33 cellular contexts compared by ENCODE assay signal in genomic region chr13:111291908-111292307, GRCh38. TPM values are rescaled to one million over a fixed set of nuclear protein-coding genes. Genes with fewer than 3 reads are reported as not detected.
"Had no signal": no experiment of that assay in that cellular context is flagged by ENCODE, and none has a peak within 500 bp of the region (broad histone marks: within the 10 kb centered on the region; RNA-seq: fewer than 3 reads in every experiment).

No MANE protein-coding gene starts in this region.

- H3K4me1 ChIP-seq: adrenal gland, breast epithelium had no signal

- H3K27ac ChIP-seq: adrenal gland, body of pancreas, brain microvascular endothelial cell, breast epithelium, VCaP had no signal

- H3K27me3 Mint-ChIP-seq: activated B cell treated with CpG ODN at 0.5 μM for 24 hours; activated CD4-positive, alpha-beta memory T cell treated with anti-CD3 and anti-CD28 coated beads for 36 hours; activated CD4-positive, alpha-beta T cell treated with anti-CD3 and anti-CD28 coated beads, Interleukin-2, amount 10 ng/mL, durations not matched to agents 24 days and 14 days; activated CD8-positive, alpha-beta memory T cell treated with anti-CD3 and anti-CD28 coated beads, Interleukin-2, amount 10 ng/mL, durations not matched to agents 7 days and 5 days; activated CD8-positive, alpha-beta T cell treated with anti-CD3 and anti-CD28 coated beads for 36 hours; activated naive CD8-positive, alpha-beta T cell treated with anti-CD3 and anti-CD28 coated beads for 36 hours; activated T-helper 17 cell treated with anti-CD3 and anti-CD28 coated beads, Interleukin-2, amount 50 U/mL, for 72 hours; T-cell had no signal

- H3K9me3 ChIP-seq: adrenal gland, body of pancreas, breast epithelium had no signal

- H3K27ac Mint-ChIP-seq: activated B cell treated with CpG ODN at 0.5 μM for 24 hours; activated CD4-positive, alpha-beta memory T cell treated with anti-CD3 and anti-CD28 coated beads for 36 hours; activated CD4-positive, alpha-beta T cell treated with anti-CD3 and anti-CD28 coated beads, Interleukin-2, amount 10 ng/mL, durations not matched to agents 24 days and 14 days; activated CD8-positive, alpha-beta memory T cell treated with anti-CD3 and anti-CD28 coated beads, Interleukin-2, amount 10 ng/mL, durations not matched to agents 7 days and 5 days; activated CD8-positive, alpha-beta T cell treated with anti-CD3 and anti-CD28 coated beads for 36 hours; activated naive CD4-positive, alpha-beta T cell treated with anti-CD3 and anti-CD28 coated beads, Interleukin-2, amount 50 U/mL, for 72 hours; activated naive CD8-positive, alpha-beta T cell treated with anti-CD3 and anti-CD28 coated beads for 36 hours; activated T-cell treated with anti-CD3 and anti-CD28 coated beads, Interleukin-2, amount 50 U/mL, for 72 hours; activated T-helper 1 cell treated with anti-CD3 and anti-CD28 coated beads, Interleukin-12 subunit alpha, Interleukin-12 subunit beta, Interleukin-2, Interleukin-4 antibody, amounts not matched to agents 30 ng/mL and 10 ng/mL and 1 ng/mL, durations not matched to agents 14 hours and 24 hours and 36 hours; activated T-helper 17 cell treated with anti-CD3 and anti-CD28 coated beads, Interleukin-2, amount 50 U/mL, for 72 hours; T-cell; T-helper 2 cell treated with Interferon-gamma antibody and Interleukin-4, amounts not matched to agents 5 μg/mL and 100 μg/mL, for 36 hours had no signal

- H3K9me3 Mint-ChIP-seq: activated B cell treated with CpG ODN at 0.5 μM for 24 hours; activated CD4-positive, alpha-beta memory T cell treated with anti-CD3 and anti-CD28 coated beads for 36 hours; activated CD4-positive, alpha-beta T cell treated with anti-CD3 and anti-CD28 coated beads, Interleukin-2, amount 10 ng/mL, durations not matched to agents 24 days and 14 days; activated CD8-positive, alpha-beta T cell treated with anti-CD3 and anti-CD28 coated beads for 36 hours; activated naive CD4-positive, alpha-beta T cell treated with anti-CD3 and anti-CD28 coated beads, Interleukin-2, amount 50 U/mL, for 72 hours; activated naive CD8-positive, alpha-beta T cell treated with anti-CD3 and anti-CD28 coated beads for 36 hours; activated T-cell treated with anti-CD3 and anti-CD28 coated beads, Interleukin-2, amount 50 U/mL, for 4 hours; activated T-cell treated with anti-CD3 and anti-CD28 coated beads, Interleukin-2, amount 50 U/mL, for 72 hours; activated T-helper 1 cell treated with anti-CD3 and anti-CD28 coated beads, Interleukin-12 subunit alpha, Interleukin-12 subunit beta, Interleukin-2, Interleukin-4 antibody, amounts not matched to agents 30 ng/mL and 10 ng/mL and 1 ng/mL, durations not matched to agents 14 hours and 24 hours and 36 hours; activated T-helper 17 cell treated with anti-CD3 and anti-CD28 coated beads, Interleukin-2, amount 50 U/mL, for 72 hours; T-cell; T-helper 2 cell treated with Interferon-gamma antibody and Interleukin-4, amounts not matched to agents 5 μg/mL and 100 μg/mL, for 36 hours had no signal

- H3K27me3 ChIP-seq: adrenal gland, body of pancreas, brain microvascular endothelial cell, breast epithelium had no signal

- DNase-seq: activated B cell treated with CpG ODN at 0.5 μM for 24 hours; activated CD4-positive, alpha-beta memory T cell treated with anti-CD3 and anti-CD28 coated beads for 36 hours; activated CD4-positive, alpha-beta T cell treated with anti-CD3 and anti-CD28 coated beads for 4 hours; activated CD4-positive, alpha-beta T cell treated with anti-CD3 and anti-CD28 coated beads, Interleukin-2, amount 10 ng/mL, durations not matched to agents 24 days and 14 days; activated CD4-positive, alpha-beta T cell treated with anti-CD3 and anti-CD28 coated beads, Interleukin-2, amount 50 U/mL, for 1 hour; activated CD4-positive, alpha-beta T cell treated with anti-CD3 and anti-CD28 coated beads, Interleukin-2, amount 50 U/mL, for 4 hours; activated CD4-positive, CD25-positive, alpha-beta regulatory T cell treated with anti-CD3 and anti-CD28 coated beads, Interleukin-2, amount 50 U/mL, for 72 hours; activated CD8-positive, alpha-beta memory T cell treated with anti-CD3 and anti-CD28 coated beads, Interleukin-2, amount 10 ng/mL, durations not matched to agents 7 days and 5 days; activated CD8-positive, alpha-beta T cell treated with anti-CD3 and anti-CD28 coated beads for 36 hours; activated effector memory CD4-positive, alpha-beta T cell treated with anti-CD3 and anti-CD28 coated beads, Interleukin-2, amount 50 U/mL, for 16 hours; activated gamma-delta T cell treated with Interleukin-2 at 50 U/mL for 16 hours; activated naive CD4-positive, alpha-beta T cell; activated naive CD4-positive, alpha-beta T cell treated with anti-CD3 and anti-CD28 coated beads, Interleukin-2, amount 50 U/mL, for 16 hours; activated naive CD8-positive, alpha-beta T cell treated with anti-CD3 and anti-CD28 coated beads for 36 hours; activated T-cell treated with anti-CD3 and anti-CD28 coated beads for 4 hours; activated T-cell treated with anti-CD3 and anti-CD28 coated beads, Interleukin-2, amount 50 U/mL, for 1 hour; activated T-cell treated with anti-CD3 and anti-CD28 coated beads, Interleukin-2, amount 50 U/mL, for 4 hours; activated T-cell treated with anti-CD3 and anti-CD28 coated beads, Interleukin-2, amount 50 U/mL, for 72 hours; amniotic stem cell; aorta; body of pancreas; brain microvascular endothelial cell; central memory CD4-positive, alpha-beta T cell; T-cell; T-helper 2 cell; T-helper 9 cell had no signal

- ATAC-seq: activated CD8-positive, alpha-beta memory T cell treated with anti-CD3 and anti-CD28 coated beads, Interleukin-2, amount 10 ng/mL, durations not matched to agents 7 days and 5 days; activated CD8-positive, alpha-beta T cell treated with anti-CD3 and anti-CD28 coated beads for 36 hours; activated naive CD4-positive, alpha-beta T cell treated with anti-CD3 and anti-CD28 coated beads, Interleukin-2, amount 50 U/mL, for 72 hours; activated T-cell treated with anti-CD3 and anti-CD28 coated beads, Interleukin-2, amount 50 U/mL, for 4 hours; activated T-cell treated with anti-CD3 and anti-CD28 coated beads, Interleukin-2, amount 50 U/mL, for 72 hours; activated T-helper 17 cell treated with anti-CD3 and anti-CD28 coated beads, Interleukin-2, amount 50 U/mL, for 72 hours; body of pancreas; T-cell had no signal

- H3K4me3 Mint-ChIP-seq: activated B cell treated with CpG ODN at 0.5 μM for 24 hours; activated CD4-positive, alpha-beta memory T cell treated with anti-CD3 and anti-CD28 coated beads for 36 hours; activated CD4-positive, alpha-beta T cell treated with anti-CD3 and anti-CD28 coated beads, Interleukin-2, amount 10 ng/mL, durations not matched to agents 24 days and 14 days; activated CD8-positive, alpha-beta memory T cell treated with anti-CD3 and anti-CD28 coated beads, Interleukin-2, amount 10 ng/mL, durations not matched to agents 7 days and 5 days; activated CD8-positive, alpha-beta T cell treated with anti-CD3 and anti-CD28 coated beads for 36 hours; activated naive CD8-positive, alpha-beta T cell treated with anti-CD3 and anti-CD28 coated beads for 36 hours; activated T-cell treated with anti-CD3 and anti-CD28 coated beads, Interleukin-2, amount 50 U/mL, for 4 hours; activated T-cell treated with anti-CD3 and anti-CD28 coated beads, Interleukin-2, amount 50 U/mL, for 72 hours; activated T-helper 1 cell treated with anti-CD3 and anti-CD28 coated beads, Interleukin-12 subunit alpha, Interleukin-12 subunit beta, Interleukin-2, Interleukin-4 antibody, amounts not matched to agents 30 ng/mL and 10 ng/mL and 1 ng/mL, durations not matched to agents 14 hours and 24 hours and 36 hours; activated T-helper 17 cell treated with anti-CD3 and anti-CD28 coated beads, Interleukin-2, amount 50 U/mL, for 72 hours; T-cell; T-helper 2 cell treated with Interferon-gamma antibody and Interleukin-4, amounts not matched to agents 5 μg/mL and 100 μg/mL, for 36 hours had no signal

- H3K36me3 ChIP-seq: breast epithelium had no signal

- H3K4me3 ChIP-seq: adrenal gland, body of pancreas, breast epithelium had no signal

RNA-seq across cellular contexts. Expression of gene TEX29, which starts 28.5 kb away (rescaled TPM):
- total RNA-seq: body of pancreas had no signal
